In genomic region chr18:9449987-9450386, GRCh38 we compare ENCODE assay signal across 22 cellular contexts. TPM values are rescaled to one million over a fixed set of nuclear protein-coding genes. Genes with fewer than 3 reads are reported as not detected.
A peak's percentile ranks its signal among the peaks of the same experiment; 100 is the strongest.
DNase-seq lines count a peak whose midpoint lies in the region; ATAC-seq, FAIRE-seq and TF ChIP-seq lines count a peak whose summit lies in the region.
"Had no signal": no experiment of that assay in that cellular context is flagged by ENCODE, and none has a peak within 500 bp of the region (broad histone marks: within the 10 kb centered on the region; RNA-seq: fewer than 3 reads in every experiment).

No MANE protein-coding gene starts in this region.

- 25% methylated on average over 2 of the region's 2 CpGs for WGBS in HepG2 (ENCODE audit: low lambda C conversion rate)
- no CpG with 5 or more reads among the region's 2 CpGs for WGBS in right lobe of liver (ENCODE audit: insufficient coverage, low coverage, low lambda C conversion rate, missing lambda C conversion rate)
- WGBS in K562 (ENCODE audit: insufficient coverage, low coverage, missing lambda C conversion rate), result 23% methylated on average over 2 of the region's 2 CpGs

- H2AFZ ChIP-seq in HepG2 (ENCODE audit: low read length) (peak overlapping the region; percentile 42), K562 (ENCODE audit: low read depth, low read length) (peak overlapping the region; percentile 81), neuron (ENCODE audit: low read depth, low read length) (peak overlapping the region; percentile 32)

- no peak overlapping the region; a peak in 1 of 6 replicates for H3K4me3 ChIP-seq in HepG2 (replicated peaks in 1 of 3; ENCODE audit: insufficient read depth in 1 of 3, low read depth in 2 of 3, low read length in 3 of 3)
- no peak overlapping the region for H3K4me3 ChIP-seq in right lobe of liver
- H3K4me3 ChIP-seq in K562, result no peak overlapping the region
- no peak overlapping the region for H3K4me3 ChIP-seq in neuron (ENCODE audit: low read length)
- no peak overlapping the region for H3K4me3 ChIP-seq in left lung

- intact Hi-C loops in HepG2 (cut with micrococcal nuclease; ENCODE audit: unreplicated experiment) (no loop called here), right lobe of liver (cut with DNase I) (no loop called here), K562 (cut with micrococcal nuclease) (no loop called here), left lung (cut with DNase I) (no loop called here)

- in situ Hi-C loops in HepG2 (cut with HindIII; ENCODE audit: extremely low pct_ligation_motif_present, low pct_unique_long_range_greater_than_20kb), result no loop called here
- in situ Hi-C loops in K562 (cut with MboI), result no loop called here

- TF ChIP-seq RAD21 in HepG2 (CRISPR knock-in tag; IDR thresholded peaks at IDR 0.05) (no peak), K562 (CRISPR knock-in tag; conservative IDR thresholded peaks at IDR 0.05 in 1 of 2, IDR thresholded peaks at IDR 0.05 in 1 of 2) (no peak)

- ATAC-seq in HepG2 (peak; percentile 63), right lobe of liver (no peak), K562 (peak; percentile 68), left lung (no peak)
- ATAC-seq: CD8-positive, alpha-beta T cell; SK-N-SH treated with all-trans-retinoic acid at 6 μM for 48 hours had no signal

- POLR2A ChIA-PET in HepG2 (lab: Yijun Ruan, JAX), result no interaction called here
- POLR2A ChIA-PET in K562 (lab: Yijun Ruan, JAX), result interaction anchor here (0.8 to 0.9 kb wide), 3 partner anchors 12 to 13 kb away, joined by 3 to 4 read pairs (median 3); no protein-coding TSS in a partner anchor

- BruUV-seq in HepG2 (replicated peaks; lab: Mats Ljungman, UMichigan), result no TSS peak
- BruUV-seq in K562 (replicated peaks; lab: Mats Ljungman, UMichigan), result no TSS peak

- CTCF ChIA-PET in HepG2 (lab: Yijun Ruan, JAX; ENCODE audit: low intra/inter-chr PET ratio, low total read pairs) (no interaction called here), K562 (lab: Yijun Ruan, JAX; ENCODE audit: low intra/inter-chr PET ratio) (no interaction called here)

- no peak for TF ChIP-seq CTCF in HepG2 (CRISPR knock-in tag; IDR thresholded peaks at IDR 0.05)
- TF ChIP-seq CTCF in right lobe of liver (IDR thresholded peaks at IDR 0.05), result no peak
- TF ChIP-seq CTCF in K562 (IDR thresholded peaks at IDR 0.05 in 2 of 3, conservative IDR thresholded peaks at IDR 0.05 in 1 of 3; ENCODE audit: insufficient read depth in 2 of 3, low read depth in 1 of 3, low read length in 3 of 3), result no peak
- TF ChIP-seq CTCF in left lung (IDR thresholded peaks at IDR 0.05), result no peak

- TF ChIP-seq EP300 in HepG2 (IDR thresholded peaks at IDR 0.05; ENCODE audit: low read depth in 2 of 2, low read length in 2 of 2), result no peak
- no peak for TF ChIP-seq EP300 in HepG2 (CRISPR knock-in tag; IDR thresholded peaks at IDR 0.05; ENCODE audit: borderline replicate concordance)
- TF ChIP-seq EP300 in K562 (IDR thresholded peaks at IDR 0.05; ENCODE audit: low read length), result no peak

- H3K27me3 ChIP-seq in HepG2 (ENCODE audit: control insufficient read depth in 1 of 2, insufficient read depth in 2 of 2, low read length in 2 of 2) (no peaks in the 10 kb centered on the region; a peak in 1 of 5 replicates), right lobe of liver (no peaks in the 10 kb centered on the region), K562 (ENCODE audit: control insufficient read depth in 2 of 2, insufficient read depth in 2 of 2, low read length in 2 of 2) (no peaks in the 10 kb centered on the region), neuron (ENCODE audit: insufficient read depth, low read length) (no peaks in the 10 kb centered on the region), left lung (no peaks in the 10 kb centered on the region)

- peak overlapping the region; percentile 62 for H3K4me2 ChIP-seq in HepG2 (ENCODE audit: low read depth, low read length)
- H3K4me2 ChIP-seq in K562 (ENCODE audit: insufficient read depth, low read length), result peak overlapping the region; percentile 21; the same call in 1 of the 2 replicates

- H3K9ac ChIP-seq in HepG2 (ENCODE audit: insufficient read depth, low read depth, low read length), result no peak overlapping the region
- no peak overlapping the region for H3K9ac ChIP-seq in K562 (ENCODE audit: insufficient read depth in 1 of 2, low read depth in 2 of 2, low read length in 2 of 2)

- no peaks in the 10 kb centered on the region for H3K9me1 ChIP-seq in K562 (ENCODE audit: control insufficient read depth, insufficient read depth, low read length)

- no peak for FAIRE-seq in HepG2 (lab: Jason Lieb, UNC)
- no peak for FAIRE-seq in K562 (lab: Jason Lieb, UNC)
- FAIRE-seq: GM19239 had no signal

- no peak for TF ChIP-seq POLR2A in HepG2 (IDR thresholded peaks at IDR 0.05; ENCODE audit: insufficient read depth in 1 of 2, low read depth in 2 of 2, low read length in 2 of 2)
- TF ChIP-seq POLR2A in right lobe of liver (IDR thresholded peaks at IDR 0.05), result no peak
- no peak for TF ChIP-seq POLR2A in K562 (conservative IDR thresholded peaks at IDR 0.05)

- no peak overlapping the region for H3K27ac ChIP-seq in HepG2 (ENCODE audit: extremely low read length, insufficient read depth, low read length)
- H3K27ac ChIP-seq in right lobe of liver, result no peak overlapping the region
- H3K27ac ChIP-seq in K562 (ENCODE audit: extremely low read depth, low read depth, low read length), result no peak overlapping the region
- no peak overlapping the region for H3K27ac ChIP-seq in left lung

- H3K4me1 ChIP-seq in HepG2 (ENCODE audit: insufficient read depth, low read length) (peaks cover 11% of the 10 kb centered on the region), right lobe of liver (no peaks in the 10 kb centered on the region), K562 (replicated peaks in 1 of 2; ENCODE audit: control insufficient read depth in 2 of 2, insufficient read depth in 2 of 2, low read length in 2 of 2) (peaks cover 0 to 10% of the 10 kb centered on the region in 2 experiments; a peak in 1 of 5 replicates), neuron (ENCODE audit: insufficient read depth, low read length) (peaks cover 7% of the 10 kb centered on the region), left lung (no peaks in the 10 kb centered on the region)

- H3K79me2 ChIP-seq in HepG2 (ENCODE audit: insufficient read depth, low read length) (no peaks in the 10 kb centered on the region), K562 (ENCODE audit: control insufficient read depth, insufficient read depth, low read length) (no peaks in the 10 kb centered on the region)

- no peak for DNase-seq in HepG2 (ENCODE audit: low spot score)
- DNase-seq in right lobe of liver, result no peak
- peak in 1 of 4 experiments; percentile 21 for DNase-seq in K562 (ENCODE audit: extremely low read depth in 1 of 4, low spot score in 3 of 4)
- no peak for DNase-seq in effector CD4-positive, alpha-beta T cell
- DNase-seq in left lung, result no peak
- no peak for DNase-seq in stimulated activated CD4-positive, alpha-beta T cell treated with anti-CD3 and anti-CD28 coated beads, Interleukin-12 subunit alpha, Interleukin-12 subunit beta, amount 100 ng/mL, for 4 hours
- DNase-seq in NCI-H1105 treated with DMSO at 0.1 percent for 48 hours (lab: John Stamatoyannopoulos, UW), result no peak
- DNase-seq: 8988T; AML-193; C1 segment of cervical spinal cord; CD8-positive, alpha-beta T cell; GDM1; H7; NCI-H1105; NCI-H1694 treated with DMSO at 0.1 percent for 48 hours; NCI-H2081 treated with DMSO at 0.1 percent for 48 hours; NCI-H2171 treated with DMSO at 0.1 percent for 48 hours; NCI-H446; NCI-H526 had no signal

- H3K9me3 ChIP-seq in HepG2 (ENCODE audit: low read length), result peaks cover 11% of the 10 kb centered on the region
- no peaks in the 10 kb centered on the region for H3K9me3 ChIP-seq in right lobe of liver
- H3K9me3 ChIP-seq in K562 (replicated peaks; ENCODE audit: control insufficient read depth, insufficient read depth, low read depth, low read length), result peaks cover 4% of the 10 kb centered on the region; the same call in 1 of the 2 replicates
- H3K9me3 ChIP-seq in neuron (ENCODE audit: low read length), result peaks cover 2% of the 10 kb centered on the region
- H3K9me3 ChIP-seq in left lung, result peaks cover 0 to 3% of the 10 kb centered on the region in 2 donors

- H3K36me3 ChIP-seq in HepG2 (replicated peaks in 1 of 2; ENCODE audit: control insufficient read depth in 1 of 2, insufficient read depth in 2 of 2, low read length in 2 of 2) (no peaks in the 10 kb centered on the region), right lobe of liver (no peaks in the 10 kb centered on the region), K562 (ENCODE audit: control insufficient read depth, insufficient read depth, low read length) (no peaks in the 10 kb centered on the region), neuron (ENCODE audit: insufficient read depth, low read length) (no peaks in the 10 kb centered on the region), left lung (no peaks in the 10 kb centered on the region)

- no peaks in the 10 kb centered on the region for H4K20me1 ChIP-seq in HepG2 (ENCODE audit: insufficient read depth, low read length)
- H4K20me1 ChIP-seq in K562 (replicated peaks; ENCODE audit: control insufficient read depth, insufficient read depth, low read length), result no peaks in the 10 kb centered on the region

RNA-seq across cellular contexts. Expression of gene RALBP1, which starts 25.3 kb away (rescaled TPM):
- total RNA-seq in HepG2 (2016; rRNA removed; fragmentation: Illumina TruSeq; extraction: Trizol), result 33.1 and 39.9 TPM in 2 replicates
- 9.4 and 10.0 TPM in 2 replicates for total RNA-seq in HepG2 (2016; cell fraction: cytosol; rRNA removed; fragmentation: Illumina TruSeq; extraction: Trizol; ENCODE audit: low read depth)
- 30.2 and 34.3 TPM in 2 replicates for total RNA-seq in HepG2 (2016; cell fraction: insoluble cytoplasmic fraction; rRNA removed; fragmentation: Illumina TruSeq; extraction: Trizol)
- 30.2 and 31.0 TPM in 2 replicates for total RNA-seq in HepG2 (2016; cell fraction: membrane; rRNA removed; fragmentation: Illumina TruSeq; extraction: Trizol)
- total RNA-seq in HepG2 (2016; cell fraction: nucleus; rRNA removed; fragmentation: Illumina TruSeq; extraction: Trizol), result 13.8 and 14.2 TPM in 2 replicates
- 23.6 and 24.5 TPM in 2 replicates for polyA plus RNA-seq in HepG2 (2011; rRNA removed)
- polyA plus RNA-seq in HepG2 (2011; cell fraction: cytosol; rRNA removed), result 29.3 and 33.5 TPM in 2 replicates
- 13.3 and 15.1 TPM in 2 replicates for polyA plus RNA-seq in HepG2 (2011; cell fraction: nucleus; rRNA removed)
- polyA plus RNA-seq in HepG2 (2012), result 26.8 and 27.1 TPM in 2 replicates
- polyA plus RNA-seq in HepG2 (2016; cell fraction: cytosol; fragmentation: Illumina TruSeq; extraction: Trizol; ENCODE audit: low read depth), result 7.0 and 8.2 TPM in 2 replicates
- 32.1 and 36.3 TPM in 2 replicates for polyA plus RNA-seq in HepG2 (2016; cell fraction: insoluble cytoplasmic fraction; fragmentation: Illumina TruSeq; extraction: Trizol; ENCODE audit: low read depth)
- 22.0 and 22.5 TPM in 2 replicates for polyA plus RNA-seq in HepG2 (2016; cell fraction: membrane; fragmentation: Illumina TruSeq; extraction: Trizol; ENCODE audit: low read depth)
- polyA plus RNA-seq in HepG2 (2016; cell fraction: nucleus; fragmentation: Illumina TruSeq; extraction: Trizol; ENCODE audit: insufficient read depth, low read depth), result 18.9 and 19.8 TPM in 2 replicates
- polyA minus RNA-seq in HepG2 (2011; rRNA and poly(A)+ RNA removed; ENCODE audit: low replicate concordance), result 27.4 and 36.7 TPM in 2 replicates
- polyA minus RNA-seq in HepG2 (2011; cell fraction: cytosol; rRNA and poly(A)+ RNA removed), result 18.6 and 19.0 TPM in 2 replicates
- 17.0 and 17.4 TPM in 2 replicates for polyA minus RNA-seq in HepG2 (2011; cell fraction: nucleus; rRNA and poly(A)+ RNA removed)
- total RNA-seq in right lobe of liver, result 10 to 100 TPM; 16.3 to 35.9 (median 21.5) TPM
- total RNA-seq in K562 (2011; cell fraction: chromatin; rRNA removed; ENCODE audit: low replicate concordance), result 20.8 and 41.1 TPM in 2 replicates
- 20.5 and 24.7 TPM in 2 replicates for total RNA-seq in K562 (2011; cell fraction: nucleolus; rRNA removed)
- total RNA-seq in K562 (2011; cell fraction: nucleoplasm; rRNA removed), result 29.5 and 36.5 TPM in 2 replicates
- total RNA-seq in K562 (2014; rRNA removed), result 64.5 and 68.0 TPM in 2 replicates
- total RNA-seq in K562 (2014; rRNA removed; fragmentation: Illumina TruSeq; extraction: Trizol), result 60.2 and 67.7 TPM in 2 replicates
- total RNA-seq in K562 (2015; rRNA removed; fragmentation: Illumina TruSeq; extraction: Trizol), result 62.5 and 65.9 TPM in 2 replicates
- 65.3 and 70.0 TPM in 2 replicates for total RNA-seq in K562 (2021)
- polyA plus RNA-seq in K562 (2011; rRNA removed), result 58.3 and 58.4 TPM in 2 replicates
- 62.4 and 72.6 TPM in 2 replicates for polyA plus RNA-seq in K562 (2011; cell fraction: cytosol; rRNA removed)
- 30.6 and 32.7 TPM in 2 replicates for polyA plus RNA-seq in K562 (2011; cell fraction: nucleus; rRNA removed)
- 46.1 and 50.9 TPM in 2 replicates for polyA plus RNA-seq in K562 (2012)
- polyA plus RNA-seq in K562 (2014; fragmentation: Illumina TruSeq; extraction: Trizol), result 56.1 and 61.3 TPM in 2 replicates
- polyA plus RNA-seq in K562 (2014; fragmentation: Nextera tagmentation; extraction: Ambion mirVana), result 10 to 100 TPM; 10.9 to 13.1 TPM
- 60.4 and 69.6 TPM in 2 replicates for polyA plus RNA-seq in K562 (2014; rRNA removed)
- 74.0 and 77.6 TPM in 2 replicates for polyA minus RNA-seq in K562 (2011; rRNA and poly(A)+ RNA removed)
- 44.2 and 45.3 TPM in 2 replicates for polyA minus RNA-seq in K562 (2011; cell fraction: cytosol; rRNA and poly(A)+ RNA removed)
- polyA minus RNA-seq in K562 (2011; cell fraction: nucleus; rRNA and poly(A)+ RNA removed), result 20.2 and 27.3 TPM in 2 replicates
- total RNA-seq in left lung, result 10 to 100 TPM; 46.8 to 48.7 TPM

Comparison
In these comparisons a context has a peak if more than half of its experiments do, and no peak if none do; other contexts are left out.
1. ATAC-seq: peak in HepG2 (single experiment) and K562 (single experiment); none in right lobe of liver (0 of 4) and left lung (single experiment).
2. Of the 241 proteins assayed by ChIP-seq in both HepG2 and K562: peak only in HepG2: none; only in K562: MEIS2; in both: none; in neither: 240.
3. Peak in every context shown above with its lines, with median percentiles within 50 percentile points of each other: H2AFZ ChIP-seq.